Comparison of ENCODE assay signal across 18 cellular contexts in genomic region chr1:234782057-234782800, GRCh38.
DNase-seq lines count a peak whose midpoint lies in the region; ATAC-seq and TF ChIP-seq lines count a peak whose summit lies in the region.
"Had no signal": no experiment of that assay in that cellular context is flagged by ENCODE, and none has a peak within 500 bp of the region (broad histone marks: within the 10 kb centered on the region; RNA-seq: fewer than 3 reads in every experiment).

No MANE protein-coding gene starts in this region.

- DNase-seq in GM23248: peak; percentile 35
- DNase-seq in NB4 (ENCODE audit: low read depth): peak; percentile 12
- peak; percentile 28 for DNase-seq in dedifferentiated amniotic fluid mesenchymal stem cell (ENCODE audit: extremely low spot score)
- DNase-seq in mesenteric fat pad (ENCODE audit: low spot score): peak; percentile 88
- no peak for DNase-seq in cerebellar nuclear complex (lab: John Stamatoyannopoulos, UW)
- DNase-seq in H4 (ENCODE audit: low spot score): no peak
- DNase-seq in upper lobe of right lung: no peak
- DNase-seq: activated CD4-positive, alpha-beta T cell treated with anti-CD3 and anti-CD28 coated beads for 1 hour; cortex of kidney; HCEC 1CT; immature natural killer cell; NCI-H446 treated with DMSO at 0.1 percent for 48 hours; SIG-M5 had no signal

- 33% methylated on average over 8 of the region's 8 CpGs for WGBS in GM23248 (ENCODE audit: low coverage in 1 of 2, low lambda C conversion rate in 2 of 2, missing lambda C conversion rate in 2 of 2), 2 experiments

- H3K4me1 ChIP-seq in GM23248 (ENCODE audit: insufficient read depth) (no peaks in the 10 kb centered on the region), upper lobe of right lung (no peaks in the 10 kb centered on the region)
- H3K4me1 ChIP-seq: tibial nerve had no signal

- TF ChIP-seq CTCF in NB4 (IDR thresholded peaks at IDR 0.05; ENCODE audit: low read depth, low read length): no peak
- no peak for TF ChIP-seq CTCF in upper lobe of right lung (IDR thresholded peaks at IDR 0.05)

- H3K9me2 ChIP-seq in GM23248 (ENCODE audit: insufficient read depth): no peaks in the 10 kb centered on the region

- H3K36me3 ChIP-seq in GM23248 (ENCODE audit: low read depth): no peaks in the 10 kb centered on the region
- H3K36me3 ChIP-seq in upper lobe of right lung: no peaks in the 10 kb centered on the region
- H3K36me3 ChIP-seq: BLaER1, tibial nerve had no signal

- no peak overlapping the region for H3K9ac ChIP-seq in GM23248
- H3K9ac ChIP-seq: BLaER1 had no signal

- no peak for TF ChIP-seq POLR2A in NB4 (IDR thresholded peaks at IDR 0.05; ENCODE audit: extremely low read depth, insufficient read length)

- H3F3A ChIP-seq in GM23248 (ENCODE audit: insufficient read depth): no peaks in the 10 kb centered on the region

- no peak overlapping the region for H2AFZ ChIP-seq in GM23248

- no peak for ATAC-seq in HG03095 (IDR thresholded peaks at IDR 0.05; ENCODE audit: unreplicated experiment)
- ATAC-seq in upper lobe of right lung: no peak

- in situ Hi-C loops in GM23248 (cut with MboI): no loop called here

- no peaks in the 10 kb centered on the region for H3K79me2 ChIP-seq in GM23248 (ENCODE audit: insufficient read depth)

- H3K4me3 ChIP-seq in GM23248: no peak overlapping the region
- no peak overlapping the region for H3K4me3 ChIP-seq in NB4 (ENCODE audit: low read depth, low read length)
- no peak overlapping the region for H3K4me3 ChIP-seq in upper lobe of right lung
- H3K4me3 ChIP-seq: BLaER1, body of pancreas, psoas muscle, tibial nerve had no signal

- H3K4me2 ChIP-seq in GM23248 (ENCODE audit: unreplicated experiment): no peak overlapping the region
- H3K4me2 ChIP-seq: BLaER1 had no signal

- no peaks in the 10 kb centered on the region for H4K20me1 ChIP-seq in GM23248 (ENCODE audit: insufficient read depth)
- H4K20me1 ChIP-seq: BLaER1 had no signal

- H3K27me3 ChIP-seq in GM23248 (replicated peaks; ENCODE audit: insufficient read depth): peaks cover 58% of the 10 kb centered on the region
- no peaks in the 10 kb centered on the region for H3K27me3 ChIP-seq in upper lobe of right lung
- H3K27me3 ChIP-seq: body of pancreas had no signal

- intact Hi-C loops in upper lobe of right lung (cut with DNase I): no loop called here

- no peaks in the 10 kb centered on the region for H3K9me3 ChIP-seq in GM23248 (ENCODE audit: low read depth)
- H3K9me3 ChIP-seq in upper lobe of right lung: no peaks in the 10 kb centered on the region
- H3K9me3 ChIP-seq: body of pancreas, psoas muscle, tibial nerve had no signal

- H3K27ac ChIP-seq in GM23248 (no peak overlapping the region), upper lobe of right lung (no peak overlapping the region)
- H3K27ac ChIP-seq: BLaER1, body of pancreas, psoas muscle, tibial nerve had no signal

Comparison
In these comparisons a context has a peak if more than half of its experiments do, and no peak if none do; other contexts are left out.
1. DNase-seq: peak in GM23248 (single experiment), NB4 (single experiment), dedifferentiated amniotic fluid mesenchymal stem cell (single experiment) and mesenteric fat pad (single experiment); none in cerebellar nuclear complex (0 of 2), H4 (single experiment) and upper lobe of right lung (single experiment).